11 cellular contexts compared by ENCODE assay signal in the genomic region with DNA sequence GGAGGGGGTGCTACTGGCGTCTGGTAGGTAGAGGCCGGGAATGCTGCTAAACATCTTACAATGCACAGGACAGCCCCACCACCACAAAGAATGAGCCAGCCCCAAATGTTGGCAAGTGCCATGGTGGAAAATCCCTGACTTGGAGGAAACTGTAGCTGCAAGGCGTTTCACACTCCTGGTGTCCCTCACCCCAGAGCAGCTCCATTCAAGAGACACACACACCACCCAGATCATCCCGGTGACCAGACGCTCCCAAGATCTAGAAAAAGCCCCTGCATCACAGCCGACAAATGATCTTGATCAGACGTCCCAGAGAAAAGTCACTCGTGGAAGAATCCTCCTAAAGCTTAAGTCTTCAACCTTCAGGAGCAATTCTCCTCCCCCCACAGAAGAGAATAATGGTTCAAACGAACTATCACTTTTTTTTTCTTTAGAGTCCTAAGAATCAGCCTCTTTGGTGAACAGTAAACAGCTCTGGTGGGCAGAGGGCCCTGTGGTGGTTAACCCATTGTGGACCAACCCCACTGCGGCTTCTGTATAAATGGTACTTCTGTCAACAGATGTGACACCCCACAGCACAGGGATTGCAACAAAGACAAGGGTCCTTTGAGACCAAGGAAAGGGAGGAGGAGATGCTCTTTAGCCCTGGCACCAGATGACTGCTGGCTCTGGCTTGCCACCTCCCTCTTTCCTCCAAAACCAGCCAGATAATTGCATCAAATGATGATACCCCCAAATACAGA. TPM values are rescaled to one million over a fixed set of nuclear protein-coding genes. Genes with fewer than 3 reads are reported as not detected.
A peak's percentile ranks its signal among the peaks of the same experiment; 100 is the strongest.
DNase-seq lines count a peak whose midpoint lies in the region; ATAC-seq and TF ChIP-seq lines count a peak whose summit lies in the region.
"Had no signal": no experiment of that assay in that cellular context is flagged by ENCODE, and none has a peak within 500 bp of the region (broad histone marks: within the 10 kb centered on the region; RNA-seq: fewer than 3 reads in every experiment).

No MANE protein-coding gene starts in this region.

- CTCF ChIA-PET in CD4-positive, alpha-beta memory T cell (lab: Charles Lee; ENCODE audit: partially characterized antibody): interaction anchor here (0.9 to 3.8 kb wide), 5 partner anchors 18 to 72 kb away, joined by 3 to 20 read pairs (median 14); no protein-coding TSS in a partner anchor

- H3K4me3 Mint-ChIP-seq in CD4-positive, alpha-beta memory T cell: peak overlapping the region in 7 of 8 donors; percentile 20 to 67 (median 58)
- H3K4me3 Mint-ChIP-seq in osteocyte (ENCODE audit: unreplicated experiment): peak overlapping the region; percentile 40
- H3K4me3 Mint-ChIP-seq: activated CD8-positive, alpha-beta memory T cell treated with anti-CD3 and anti-CD28 coated beads, Interleukin-2, amount 10 ng/mL, durations not matched to agents 7 days and 5 days had no signal

- H3K27ac ChIP-seq in CD4-positive, alpha-beta memory T cell (ENCODE audit: low read depth, low read length): no peak overlapping the region
- H3K27ac ChIP-seq in VCaP: peak overlapping the region; percentile 82; the same call in 1 of the 2 replicates

- peaks cover 41 to 69% (median 51%) of the 10 kb centered on the region in 4 donors for H3K4me1 Mint-ChIP-seq in CD4-positive, alpha-beta memory T cell
- peaks cover 35% of the 10 kb centered on the region for H3K4me1 Mint-ChIP-seq in osteocyte (ENCODE audit: unreplicated experiment)

- intact Hi-C loops in CD4-positive, alpha-beta memory T cell (cut with micrococcal nuclease): no loop called here

- no peaks in the 10 kb centered on the region for H3K27me3 ChIP-seq in CD4-positive, alpha-beta memory T cell (ENCODE audit: insufficient read depth, low read length)

- H3K4me3 ChIP-seq in CD4-positive, alpha-beta memory T cell (ENCODE audit: low read length in 2 of 2): no peak overlapping the region

- POLR2A ChIA-PET in CD4-positive, alpha-beta memory T cell (lab: Charles Lee; ENCODE audit: partially characterized antibody): interaction anchor here (1.0 to 2.0 kb wide), 2 partner anchors 11 kb away, joined by 6 to 9 read pairs; no protein-coding TSS in a partner anchor

- peaks cover 42% of the 10 kb centered on the region for H3K4me1 ChIP-seq in CD4-positive, alpha-beta memory T cell (ENCODE audit: insufficient read depth, low read length)

- TF ChIP-seq CTCF in VCaP (conservative IDR thresholded peaks at IDR 0.05): no peak
- no peak for TF ChIP-seq CTCF in osteocyte (IDR thresholded peaks at IDR 0.05)

- no peak for DNase-seq in CD4-positive, alpha-beta memory T cell
- DNase-seq in foreskin melanocyte: peak; percentile 35
- DNase-seq in osteocyte (ENCODE audit: extremely low spot score, unreplicated experiment): no peak
- DNase-seq in NCI-H748 treated with DMSO at 0.1 percent for 48 hours (lab: John Stamatoyannopoulos, UW): no peak
- no peak for DNase-seq in NCI-H146 (lab: John Stamatoyannopoulos, UW)
- DNase-seq in left lobe of liver (ENCODE audit: low spot score): no peak
- DNase-seq: activated CD8-positive, alpha-beta memory T cell treated with anti-CD3 and anti-CD28 coated beads, Interleukin-2, amount 10 ng/mL, durations not matched to agents 7 days and 5 days; NCI-H510A treated with DMSO at 0.1 percent for 48 hours had no signal

- H3K36me3 Mint-ChIP-seq in CD4-positive, alpha-beta memory T cell: peaks cover 1 to 9% of the 10 kb centered on the region in 2 donors
- H3K36me3 Mint-ChIP-seq in osteocyte (ENCODE audit: unreplicated experiment): peaks cover 1% of the 10 kb centered on the region

- H3K27ac Mint-ChIP-seq in CD4-positive, alpha-beta memory T cell: peak overlapping the region in 6 of 7 donors; percentile 21 to 83 (median 51)
- no peak overlapping the region for H3K27ac Mint-ChIP-seq in osteocyte (ENCODE audit: unreplicated experiment)
- H3K27ac Mint-ChIP-seq: activated CD8-positive, alpha-beta memory T cell treated with anti-CD3 and anti-CD28 coated beads, Interleukin-2, amount 10 ng/mL, durations not matched to agents 7 days and 5 days had no signal

- H3K9me3 Mint-ChIP-seq in CD4-positive, alpha-beta memory T cell: peaks cover 0 to 2% (median 0%) of the 10 kb centered on the region in 8 donors
- no peaks in the 10 kb centered on the region for H3K9me3 Mint-ChIP-seq in osteocyte (ENCODE audit: unreplicated experiment)
- H3K9me3 Mint-ChIP-seq: CD14-positive monocyte had no signal

- peaks cover 1% of the 10 kb centered on the region for H3K36me3 ChIP-seq in CD4-positive, alpha-beta memory T cell (ENCODE audit: insufficient read depth, low read length)

- no peaks in the 10 kb centered on the region for H3K9me3 ChIP-seq in CD4-positive, alpha-beta memory T cell (ENCODE audit: control insufficient read depth in 1 of 2, low read length in 2 of 2)

- ATAC-seq in left lobe of liver: no peak
- no peak for ATAC-seq in HG03354 (IDR thresholded peaks at IDR 0.05; ENCODE audit: poor library complexity, severe bottlenecking, unreplicated experiment)
- ATAC-seq: activated CD8-positive, alpha-beta memory T cell treated with anti-CD3 and anti-CD28 coated beads, Interleukin-2, amount 10 ng/mL, durations not matched to agents 7 days and 5 days had no signal

- no peaks in the 10 kb centered on the region for H3K27me3 Mint-ChIP-seq in CD4-positive, alpha-beta memory T cell
- no peaks in the 10 kb centered on the region for H3K27me3 Mint-ChIP-seq in osteocyte (ENCODE audit: unreplicated experiment)
- H3K27me3 Mint-ChIP-seq: activated CD8-positive, alpha-beta memory T cell treated with anti-CD3 and anti-CD28 coated beads, Interleukin-2, amount 10 ng/mL, durations not matched to agents 7 days and 5 days had no signal

RNA-seq across cellular contexts. Expression of gene GLTP, which starts 2.7 kb away (rescaled TPM):
- 10 to 100 TPM; 24.0 TPM for total RNA-seq in CD4-positive, alpha-beta memory T cell
- 10 to 100 TPM; 23.6 to 48.1 TPM for polyA plus RNA-seq in CD4-positive, alpha-beta memory T cell
- total RNA-seq in osteocyte: 33.8 and 34.5 TPM in 2 replicates
- total RNA-seq in left lobe of liver: 8.8 TPM

RNA-seq across cellular contexts. Expression of gene TCHP, which starts 22.4 kb away (rescaled TPM):
- 10 to 100 TPM; 41.4 to 45.0 TPM for total RNA-seq in CD4-positive, alpha-beta memory T cell
- 10 to 100 TPM in 1 of 2 donors, 1 to 10 TPM in 1; 3.0 to 15.7 TPM for polyA plus RNA-seq in CD4-positive, alpha-beta memory T cell
- total RNA-seq in osteocyte (14.4 and 15.7 TPM in 2 replicates), left lobe of liver (7.7 TPM)

RNA-seq across cellular contexts. Expression of gene TRPV4, which starts 44.5 kb away (rescaled TPM):
- total RNA-seq in CD4-positive, alpha-beta memory T cell: under 1 TPM in 1 of 2 experiments, not detected in 1; 0.17 TPM
- not detected for polyA plus RNA-seq in CD4-positive, alpha-beta memory T cell
- total RNA-seq in osteocyte: 1.3 and 1.6 TPM in 2 replicates
- total RNA-seq in left lobe of liver: 6.7 TPM
- total RNA-seq: activated CD8-positive, alpha-beta memory T cell treated with anti-CD3 and anti-CD28 coated beads, Interleukin-2, amount 10 ng/mL, durations not matched to agents 7 days and 5 days had no signal
